Comparison of ENCODE assay signal across 23 cellular contexts in the genomic region with DNA sequence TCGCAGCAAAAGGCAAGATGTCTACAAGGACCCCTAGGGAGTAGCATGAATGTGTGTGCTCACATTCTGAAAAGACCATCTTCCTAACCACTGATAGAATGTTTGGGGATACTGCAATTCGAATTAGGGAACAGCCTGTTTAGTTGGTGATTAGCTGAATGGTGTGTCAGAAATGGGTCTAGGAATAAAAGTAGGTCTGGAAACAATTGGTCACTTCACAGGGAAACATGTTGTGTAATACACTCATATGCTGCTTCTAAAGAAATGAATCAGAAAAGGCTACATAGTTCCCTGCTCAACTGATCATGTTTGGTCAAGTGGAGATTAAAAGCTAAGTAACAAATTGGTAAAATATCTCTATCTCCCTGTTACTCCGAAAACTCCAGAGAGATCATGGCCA.
"Had no signal": no experiment of that assay in that cellular context is flagged by ENCODE, and none has a peak within 500 bp of the region (broad histone marks: within the 10 kb centered on the region; RNA-seq: fewer than 3 reads in every experiment).

No MANE protein-coding gene starts in this region.

- H3K9me3 ChIP-seq: esophagus squamous epithelium, lower lobe of right lung, ovary, psoas muscle, thoracic aorta, tibial nerve, upper lobe of left lung had no signal

- H3K36me3 Mint-ChIP-seq: memory B cell; natural killer cell; stimulated activated naive B cell treated with anti-CD40 and anti-IgM and Interleukin-4, amounts not matched to agents 10 μg/mL and 1 μg/mL and 100 μg/mL, for 72 hours had no signal

- ATAC-seq: left ventricle myocardium superior; lower lobe of right lung; natural killer cell; psoas muscle; right cardiac atrium; stimulated activated naive B cell treated with anti-CD40 and anti-IgM and Interleukin-4, amounts not matched to agents 10 μg/mL and 1 μg/mL and 100 μg/mL, for 72 hours had no signal

- H3K27ac ChIP-seq: coronary artery, esophagus squamous epithelium, lower lobe of right lung, ovary, psoas muscle, skin epidermis, spleen, thoracic aorta, tibial nerve, upper lobe of left lung had no signal

- H3K4me1 Mint-ChIP-seq: memory B cell, natural killer cell had no signal

- H3K9me3 Mint-ChIP-seq: stimulated activated naive B cell treated with anti-CD40 and anti-IgM and Interleukin-4, amounts not matched to agents 10 μg/mL and 1 μg/mL and 100 μg/mL, for 72 hours had no signal

- H3K4me3 Mint-ChIP-seq: memory B cell; natural killer cell; stimulated activated naive B cell treated with anti-CD40 and anti-IgM and Interleukin-4, amounts not matched to agents 10 μg/mL and 1 μg/mL and 100 μg/mL, for 72 hours; stimulated activated naive CD8-positive, alpha-beta T cell treated with anti-CD3 and anti-CD28 coated beads, Interleukin-15, Interleukin-2, amounts not matched to agents 100 ng/mL and 50 ng/mL, for 24 hours had no signal

- H3K27ac Mint-ChIP-seq: memory B cell; natural killer cell; stimulated activated naive B cell treated with anti-CD40 and anti-IgM and Interleukin-4, amounts not matched to agents 10 μg/mL and 1 μg/mL and 100 μg/mL, for 72 hours; stimulated activated naive CD8-positive, alpha-beta T cell treated with anti-CD3 and anti-CD28 coated beads, Interleukin-15, Interleukin-2, amounts not matched to agents 100 ng/mL and 50 ng/mL, for 24 hours had no signal

- DNase-seq: dermis blood vessel endothelial cell; effector memory CD4-positive, alpha-beta T cell; erythroblast; esophagus squamous epithelium; head of caudate nucleus; left ventricle myocardium superior; lower lobe of right lung; natural killer cell; occipital lobe; ovary; posterior cingulate gyrus; psoas muscle; right cardiac atrium; spleen; stimulated activated CD4-positive, alpha-beta T cell treated with anti-CD3 and anti-CD28 coated beads, Interleukin-4, amount 100 ng/mL, for 4 hours; stimulated activated naive B cell treated with anti-CD40 and anti-IgM and Interleukin-4, amounts not matched to agents 10 μg/mL and 1 μg/mL and 100 μg/mL, for 72 hours; upper lobe of left lung had no signal

- H3K4me3 ChIP-seq: coronary artery, esophagus squamous epithelium, lower lobe of right lung, ovary, psoas muscle, skin epidermis, spleen, thoracic aorta, tibial nerve, upper lobe of left lung had no signal

- H3K27me3 Mint-ChIP-seq: memory B cell; stimulated activated naive CD8-positive, alpha-beta T cell treated with anti-CD3 and anti-CD28 coated beads, Interleukin-15, Interleukin-2, amounts not matched to agents 100 ng/mL and 50 ng/mL, for 24 hours had no signal

- H3K36me3 ChIP-seq: esophagus squamous epithelium, lower lobe of right lung, ovary, spleen, thoracic aorta, tibial nerve, upper lobe of left lung had no signal

- H3K27me3 ChIP-seq: esophagus squamous epithelium, ovary, spleen, tibial nerve, upper lobe of left lung had no signal

- H3K4me1 ChIP-seq: esophagus squamous epithelium, lower lobe of right lung, psoas muscle, spleen, tibial nerve, upper lobe of left lung had no signal
